9 cellular contexts compared by ENCODE assay signal in the genomic region with DNA sequence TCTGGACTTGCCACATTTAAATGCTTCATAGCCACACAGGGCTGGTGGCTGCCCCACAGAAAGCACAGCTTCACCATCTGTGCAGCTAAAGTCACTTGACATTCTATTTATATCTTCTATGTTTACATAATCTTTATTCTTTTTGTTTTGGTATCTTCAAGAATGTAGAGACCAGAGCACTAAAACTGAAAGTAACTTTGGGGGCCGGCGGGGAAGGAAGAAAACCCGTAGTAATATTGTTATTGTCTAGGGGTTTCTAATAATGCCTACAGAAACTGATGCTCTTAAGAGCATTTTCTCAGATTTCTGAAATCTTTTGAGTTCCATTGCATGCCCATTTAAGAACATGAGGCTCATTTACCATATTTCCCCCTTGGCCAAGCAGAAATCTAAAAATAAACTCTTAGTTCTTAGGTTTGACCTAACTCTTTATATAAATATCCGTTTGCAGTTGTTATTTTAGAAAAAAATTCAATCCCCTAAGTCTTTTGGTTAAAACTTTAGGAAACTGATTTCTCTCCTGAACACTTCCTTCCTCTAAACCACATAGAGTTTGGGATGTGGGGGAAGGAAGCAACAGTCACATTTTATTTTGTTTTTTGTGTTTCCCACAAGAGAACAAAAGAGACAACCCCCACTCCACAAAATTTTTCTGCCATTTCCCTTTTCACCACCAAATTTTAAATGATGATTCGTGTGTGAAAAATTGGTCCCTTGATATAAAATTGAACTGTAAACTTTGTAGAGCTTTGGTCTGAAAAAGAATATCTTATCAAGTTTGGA.
DNase-seq lines count a peak whose midpoint lies in the region; ATAC-seq, FAIRE-seq and TF ChIP-seq lines count a peak whose summit lies in the region.
"Had no signal": no experiment of that assay in that cellular context is flagged by ENCODE, and none has a peak within 500 bp of the region (broad histone marks: within the 10 kb centered on the region; RNA-seq: fewer than 3 reads in every experiment).

No MANE protein-coding gene starts in this region.

- WGBS in sigmoid colon, 2 donors: 22 to 57% methylated on average over 5 of the region's 5 CpGs

- no peak overlapping the region for H2AFZ ChIP-seq in astrocyte (ENCODE audit: low read depth, low read length)

- no peak for TF ChIP-seq CTCF in astrocyte (IDR thresholded peaks at IDR 0.05; ENCODE audit: insufficient read depth, low read depth, low read length)
- no peak for TF ChIP-seq CTCF in sigmoid colon (IDR thresholded peaks at IDR 0.05)

- no peak for TF ChIP-seq POLR2A in sigmoid colon (IDR thresholded peaks at IDR 0.05)

- TF ChIP-seq EP300 in sigmoid colon (IDR thresholded peaks at IDR 0.05): no peak

- H4K20me1 ChIP-seq in astrocyte (ENCODE audit: insufficient read depth, low read length): no peaks in the 10 kb centered on the region

- intact Hi-C loops in sigmoid colon (cut with DNase I): no loop called here

- no peak for DNase-seq in stimulated activated naive CD8-positive, alpha-beta T cell treated with anti-CD3 and anti-CD28 coated beads, Interleukin-15, Interleukin-2, amounts not matched to agents 100 U/mL and 50 U/mL, for 24 hours
- DNase-seq in astrocyte (ENCODE audit: low read depth) (no peak), sigmoid colon (no peak), hepatic stellate cell (ENCODE audit: low spot score) (no peak), NCI-H345 treated with DMSO at 0.1 percent for 48 hours (lab: John Stamatoyannopoulos, UW; ENCODE audit: unreplicated experiment) (no peak)
- DNase-seq in activated effector memory CD4-positive, alpha-beta T cell treated with Interleukin-2 at 50 U/mL for 16 hours: no peak
- DNase-seq: DND-41 had no signal

- H3K9ac ChIP-seq in astrocyte (ENCODE audit: low read length): no peak overlapping the region

- H3K4me2 ChIP-seq in astrocyte (ENCODE audit: low read length): peak overlapping the region; percentile 69

- peaks cover 13% of the 10 kb centered on the region for H3K4me1 Mint-ChIP-seq in stimulated activated naive CD8-positive, alpha-beta T cell treated with anti-CD3 and anti-CD28 coated beads, Interleukin-15, Interleukin-2, amounts not matched to agents 100 ng/mL and 50 ng/mL, for 24 hours (ENCODE audit: low read depth)
- H3K4me1 Mint-ChIP-seq in astrocyte (ENCODE audit: low read depth, unreplicated experiment): peaks cover 12% of the 10 kb centered on the region

- H3K36me3 ChIP-seq in astrocyte (ENCODE audit: insufficient read depth, low read length): no peaks in the 10 kb centered on the region
- no peaks in the 10 kb centered on the region for H3K36me3 ChIP-seq in sigmoid colon

- H3K27me3 Mint-ChIP-seq in stimulated activated naive CD8-positive, alpha-beta T cell treated with anti-CD3 and anti-CD28 coated beads, Interleukin-15, Interleukin-2, amounts not matched to agents 100 ng/mL and 50 ng/mL, for 24 hours: peaks cover 3% of the 10 kb centered on the region
- no peaks in the 10 kb centered on the region for H3K27me3 Mint-ChIP-seq in astrocyte (ENCODE audit: low read depth, unreplicated experiment)

- H3K27ac Mint-ChIP-seq in stimulated activated naive CD8-positive, alpha-beta T cell treated with anti-CD3 and anti-CD28 coated beads, Interleukin-15, Interleukin-2, amounts not matched to agents 100 ng/mL and 50 ng/mL, for 24 hours: no peak overlapping the region
- H3K27ac Mint-ChIP-seq in astrocyte (ENCODE audit: unreplicated experiment): peak overlapping the region; percentile 53

- H3K4me3 Mint-ChIP-seq in stimulated activated naive CD8-positive, alpha-beta T cell treated with anti-CD3 and anti-CD28 coated beads, Interleukin-15, Interleukin-2, amounts not matched to agents 100 ng/mL and 50 ng/mL, for 24 hours: peak overlapping the region; percentile 52
- no peak overlapping the region for H3K4me3 Mint-ChIP-seq in astrocyte (ENCODE audit: unreplicated experiment)

- no peak for ATAC-seq in stimulated activated naive CD8-positive, alpha-beta T cell treated with anti-CD3 and anti-CD28 coated beads, Interleukin-15, Interleukin-2, amounts not matched to agents 100 U/mL and 50 U/mL, for 24 hours
- ATAC-seq in HG03135 (IDR thresholded peaks at IDR 0.05; ENCODE audit: unreplicated experiment): peak; percentile 100

- H3K27me3 ChIP-seq in astrocyte (ENCODE audit: insufficient read depth, low read length) (no peaks in the 10 kb centered on the region), sigmoid colon (no peaks in the 10 kb centered on the region)

- no peaks in the 10 kb centered on the region for H3K9me3 ChIP-seq in astrocyte (ENCODE audit: insufficient read depth, low read depth, low read length)
- H3K9me3 ChIP-seq in sigmoid colon: no peaks in the 10 kb centered on the region

- peak overlapping the region; percentile 28 for H3K27ac ChIP-seq in astrocyte (ENCODE audit: low read depth, low read length)
- peak overlapping the region; percentile 29 to 65 (median 58) for H3K27ac ChIP-seq in sigmoid colon

- H3K36me3 Mint-ChIP-seq in stimulated activated naive CD8-positive, alpha-beta T cell treated with anti-CD3 and anti-CD28 coated beads, Interleukin-15, Interleukin-2, amounts not matched to agents 100 ng/mL and 50 ng/mL, for 24 hours (ENCODE audit: low read depth): no peaks in the 10 kb centered on the region
- H3K36me3 Mint-ChIP-seq in astrocyte (ENCODE audit: low read depth, unreplicated experiment): no peaks in the 10 kb centered on the region

- H3K4me1 ChIP-seq in astrocyte (ENCODE audit: insufficient read depth, low read length) (peaks cover 11% of the 10 kb centered on the region), sigmoid colon (peaks cover 0 to 14% (median 8%) of the 10 kb centered on the region in 4 donors)

- H3K4me3 ChIP-seq in astrocyte (ENCODE audit: insufficient read depth, low read depth, low read length): no peak overlapping the region
- peak overlapping the region; percentile 11 to 42 (median 30) for H3K4me3 ChIP-seq in sigmoid colon

- no peaks in the 10 kb centered on the region for H3K9me3 Mint-ChIP-seq in stimulated activated naive CD8-positive, alpha-beta T cell treated with anti-CD3 and anti-CD28 coated beads, Interleukin-15, Interleukin-2, amounts not matched to agents 100 ng/mL and 50 ng/mL, for 24 hours
- no peaks in the 10 kb centered on the region for H3K9me3 Mint-ChIP-seq in astrocyte (ENCODE audit: unreplicated experiment)

- FAIRE-seq in astrocyte (lab: Jason Lieb, UNC): no peak

- no peaks in the 10 kb centered on the region for H3K79me2 ChIP-seq in astrocyte (ENCODE audit: insufficient read depth, low read length)
